15 cellular contexts compared by ENCODE assay signal in the genomic region with DNA sequence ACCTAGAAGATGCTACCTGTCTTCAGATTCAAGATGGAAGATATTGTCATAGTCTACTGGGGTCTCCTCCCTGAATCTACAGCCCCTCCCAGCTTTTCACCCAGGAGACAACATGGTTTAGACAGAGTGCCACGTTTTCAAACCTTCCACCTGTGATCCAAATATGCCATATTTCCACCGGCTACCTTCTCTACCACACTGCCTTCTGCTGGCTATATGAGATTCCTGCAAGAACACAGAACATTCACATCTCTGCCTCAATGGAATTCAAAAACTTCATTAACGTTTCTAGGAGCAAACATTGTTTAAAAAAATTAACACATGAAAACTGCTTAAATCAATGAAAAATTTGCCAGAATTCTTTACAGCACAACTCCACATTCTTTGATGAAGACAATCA. TPM values are rescaled to one million over a fixed set of nuclear protein-coding genes. Genes with fewer than 3 reads are reported as not detected.
DNase-seq lines count a peak whose midpoint lies in the region; ATAC-seq, FAIRE-seq and TF ChIP-seq lines count a peak whose summit lies in the region.
"Had no signal": no experiment of that assay in that cellular context is flagged by ENCODE, and none has a peak within 500 bp of the region (broad histone marks: within the 10 kb centered on the region; RNA-seq: fewer than 3 reads in every experiment).

No MANE protein-coding gene starts in this region.

- H3K27me3 ChIP-seq in Panc1 (ENCODE audit: control insufficient read depth, insufficient read depth, low read length): peaks cover 2% of the 10 kb centered on the region; the same call in 1 of the 2 replicates
- H3K27me3 ChIP-seq: BLaER1 treated with 17β-estradiol and CSF1 and Interleukin-3, amounts not matched to agents 10 nM and 100 nM had no signal

- ATAC-seq in Panc1: no peak

- H3K4me1 Mint-ChIP-seq in HFFc6 (ENCODE audit: low read depth): no peaks in the 10 kb centered on the region
- no peaks in the 10 kb centered on the region for H3K4me1 Mint-ChIP-seq in activated CD4-positive, alpha-beta memory T cell treated with anti-CD3 and anti-CD28 coated beads for 36 hours (ENCODE audit: low read depth)
- H3K4me1 Mint-ChIP-seq: memory B cell had no signal

- 0 out of 2 replicates have a peak, but pooled peaks cover 11% of the 10 kb centered on the region for H3K9me3 Mint-ChIP-seq in HFFc6
- peaks cover 8% of the 10 kb centered on the region for H3K9me3 Mint-ChIP-seq in activated CD4-positive, alpha-beta memory T cell treated with anti-CD3 and anti-CD28 coated beads for 36 hours

- no peaks in the 10 kb centered on the region for H3K9me3 ChIP-seq in Panc1 (ENCODE audit: control insufficient read depth, insufficient read depth, low read depth, low read length)
- H3K9me3 ChIP-seq: suprapubic skin had no signal

- no peak overlapping the region for H3K4me3 ChIP-seq in Panc1 (ENCODE audit: low read depth in 2 of 2, low read length in 2 of 2)
- H3K4me3 ChIP-seq: BLaER1 treated with 17β-estradiol and CSF1 and Interleukin-3, amounts not matched to agents 10 nM and 100 nM; suprapubic skin had no signal

- no TSS peak for BruUV-seq in Panc1 (replicated peaks; lab: Mats Ljungman, UMichigan)

- peaks cover 4% of the 10 kb centered on the region; the same call in 1 of the 2 replicates for H3K27me3 Mint-ChIP-seq in HFFc6 (ENCODE audit: insufficient read depth)
- peaks cover 34% of the 10 kb centered on the region for H3K27me3 Mint-ChIP-seq in activated CD4-positive, alpha-beta memory T cell treated with anti-CD3 and anti-CD28 coated beads for 36 hours

- H3K27ac ChIP-seq in Panc1 (ENCODE audit: low read length): no peak overlapping the region
- H3K27ac ChIP-seq: BLaER1 treated with 17β-estradiol and CSF1 and Interleukin-3, amounts not matched to agents 10 nM and 100 nM; HL-60; suprapubic skin had no signal

- in situ Hi-C loops in Panc1 (cut with HindIII; ENCODE audit: low pct_unique_long_range_greater_than_20kb, low sequenced_read_pairs): no loop called here

- no peaks in the 10 kb centered on the region for H3K4me1 ChIP-seq in Panc1 (ENCODE audit: control insufficient read depth, insufficient read depth, low read length)
- H3K4me1 ChIP-seq: suprapubic skin had no signal

- intact Hi-C loops in Panc1 (cut with micrococcal nuclease; ENCODE audit: unreplicated experiment): loop anchor here (5.0 kb wide), 1 partner anchor 273 kb away; no protein-coding TSS in a partner anchor
- intact Hi-C loops in activated CD4-positive, alpha-beta memory T cell treated with anti-CD3 and anti-CD28 coated beads for 36 hours (cut with micrococcal nuclease): no loop called here

- CTCF ChIA-PET in Panc1 (lab: Charles Lee): no interaction called here
- CTCF ChIA-PET in activated CD4-positive, alpha-beta memory T cell treated with anti-CD3 and anti-CD28 coated beads for 36 hours (lab: Charles Lee): no interaction called here

- DNase-seq in D721Med (ENCODE audit: insufficient read length, low spot score): no peak
- DNase-seq in HFFc6: no peak
- DNase-seq in Panc1 (ENCODE audit: low read depth, low spot score): no peak
- DNase-seq in iPS-NIHi11 (ENCODE audit: low spot score): peak; percentile 31
- DNase-seq in frontal cortex (ENCODE audit: low spot score in 2 of 2): no peak
- no peak for DNase-seq in activated T-cell treated with anti-CD3 and anti-CD28 coated beads for 4 hours
- no peak for DNase-seq in NK-92 (lab: John Stamatoyannopoulos, UW; ENCODE audit: unreplicated experiment)
- no peak for DNase-seq in activated CD4-positive, alpha-beta memory T cell treated with anti-CD3 and anti-CD28 coated beads for 36 hours
- DNase-seq: NCI-H2029 treated with DMSO at 0.1 percent for 48 hours had no signal

- POLR2A ChIA-PET in Panc1 (lab: Charles Lee): no interaction called here
- POLR2A ChIA-PET in activated CD4-positive, alpha-beta memory T cell treated with anti-CD3 and anti-CD28 coated beads for 36 hours (lab: Charles Lee): no interaction called here

- H3K4me3 Mint-ChIP-seq in HFFc6: no peak overlapping the region
- H3K4me3 Mint-ChIP-seq in activated CD4-positive, alpha-beta memory T cell treated with anti-CD3 and anti-CD28 coated beads for 36 hours: no peak overlapping the region
- H3K4me3 Mint-ChIP-seq: dendritic cell treated with granulocyte-macrophage colony-stimulating factor and Interleukin-4, amounts not matched to agents 40 ng/mL and 50 ng/mL, for 4 days; memory B cell had no signal

- no peaks in the 10 kb centered on the region for H3K36me3 Mint-ChIP-seq in HFFc6 (ENCODE audit: low read depth)
- peaks cover 5% of the 10 kb centered on the region for H3K36me3 Mint-ChIP-seq in activated CD4-positive, alpha-beta memory T cell treated with anti-CD3 and anti-CD28 coated beads for 36 hours
- H3K36me3 Mint-ChIP-seq: memory B cell had no signal

- no peaks in the 10 kb centered on the region for H3K36me3 ChIP-seq in Panc1 (ENCODE audit: control insufficient read depth, insufficient read depth, low read length)
- H3K36me3 ChIP-seq: BLaER1 treated with 17β-estradiol and CSF1 and Interleukin-3, amounts not matched to agents 10 nM and 100 nM; suprapubic skin had no signal

- no peak for FAIRE-seq in D721Med (lab: Jason Lieb, UNC)
- no peak for FAIRE-seq in frontal cortex (lab: Jason Lieb, UNC)

- no peak overlapping the region for H3K27ac Mint-ChIP-seq in HFFc6
- H3K27ac Mint-ChIP-seq in activated CD4-positive, alpha-beta memory T cell treated with anti-CD3 and anti-CD28 coated beads for 36 hours: no peak overlapping the region
- H3K27ac Mint-ChIP-seq: dendritic cell treated with granulocyte-macrophage colony-stimulating factor and Interleukin-4, amounts not matched to agents 40 ng/mL and 50 ng/mL, for 4 days; memory B cell had no signal

- TF ChIP-seq CTCF in D721Med (IDR thresholded peaks at IDR 0.05; ENCODE audit: insufficient read depth, missing control alignments) (peak; percentile 23), HFFc6 (IDR thresholded peaks at IDR 0.05) (peak; percentile 34; the same call in 1 of the 2 replicates), Panc1 (IDR thresholded peaks at IDR 0.05) (peak; percentile 59)

RNA-seq across cellular contexts. Expression of a gene that starts 12.9 kb away (rescaled TPM):
- total RNA-seq in HFFc6 (2021; fragmentation: NEBNext Ultra II Directional; extraction: Animal tissue kit (Norgen Biotek cat#: 25700)): not detected
- total RNA-seq in Panc1 (2021; ENCODE audit: unreplicated experiment): not detected
- polyA plus RNA-seq in Panc1 (2012; ENCODE audit: insufficient read length): not detected
- not detected for total RNA-seq in frontal cortex
- not detected for total RNA-seq in activated CD4-positive, alpha-beta memory T cell treated with anti-CD3 and anti-CD28 coated beads for 36 hours
- total RNA-seq: activated CD8-positive, alpha-beta memory T cell treated with anti-CD3 and anti-CD28 coated beads for 36 hours; suprapubic skin had no signal

RNA-seq across cellular contexts. Expression of a gene that starts 27.0 kb away (rescaled TPM):
- total RNA-seq in HFFc6 (2021; fragmentation: NEBNext Ultra II Directional; extraction: Animal tissue kit (Norgen Biotek cat#: 25700)): not detected
- total RNA-seq in Panc1 (2021; ENCODE audit: unreplicated experiment) (not detected), frontal cortex (not detected)
- polyA plus RNA-seq in Panc1 (2012; ENCODE audit: insufficient read length): not detected
- not detected for total RNA-seq in activated CD4-positive, alpha-beta memory T cell treated with anti-CD3 and anti-CD28 coated beads for 36 hours
- total RNA-seq: activated CD8-positive, alpha-beta memory T cell treated with anti-CD3 and anti-CD28 coated beads for 36 hours had no signal

RNA-seq across cellular contexts. Expression of a gene that starts 39.7 kb away (rescaled TPM):
- total RNA-seq in HFFc6 (2021; fragmentation: NEBNext Ultra II Directional; extraction: Animal tissue kit (Norgen Biotek cat#: 25700)): not detected
- total RNA-seq in Panc1 (2021; ENCODE audit: unreplicated experiment): not detected
- polyA plus RNA-seq in Panc1 (2012; ENCODE audit: insufficient read length): not detected
- not detected for total RNA-seq in frontal cortex
- not detected for total RNA-seq in activated CD4-positive, alpha-beta memory T cell treated with anti-CD3 and anti-CD28 coated beads for 36 hours
- total RNA-seq: activated CD8-positive, alpha-beta memory T cell treated with anti-CD3 and anti-CD28 coated beads for 36 hours had no signal
